Comparison of ENCODE assay signal across 8 cellular contexts in genomic region chr11:73242291-73243092, GRCh38. TPM values are rescaled to one million over a fixed set of nuclear protein-coding genes. Genes with fewer than 3 reads are reported as not detected.
DNase-seq lines count a peak whose midpoint lies in the region; ATAC-seq and TF ChIP-seq lines count a peak whose summit lies in the region.

No MANE protein-coding gene starts in this region.

- H3K36me3 ChIP-seq in KMS-11 (ENCODE audit: insufficient read depth) (no peaks in the 10 kb centered on the region; the same call in 1 of the 2 replicates), RWPE2 (ENCODE audit: low read depth) (no peaks in the 10 kb centered on the region)

- H3K27me3 ChIP-seq in KMS-11 (ENCODE audit: insufficient read depth, low read depth) (no peaks in the 10 kb centered on the region), RWPE2 (ENCODE audit: insufficient read depth, poor library complexity, severe bottlenecking) (no peaks in the 10 kb centered on the region)

- H2AFZ ChIP-seq in KMS-11 (ENCODE audit: low read depth): peak overlapping the region; percentile 50

- no peaks in the 10 kb centered on the region for H4K20me1 ChIP-seq in KMS-11 (ENCODE audit: insufficient read depth)

- H3K4me3 ChIP-seq in KMS-11 (IDR thresholded peaks at IDR 0.05; ENCODE audit: insufficient read depth, low read depth, low read length) (no peak overlapping the region), RWPE2 (ENCODE audit: severe bottlenecking) (no peak overlapping the region)

- peak; percentile 82 for TF ChIP-seq CTCF in KMS-11 (conservative IDR thresholded peaks at IDR 0.05; ENCODE audit: low read depth, low read length)
- TF ChIP-seq CTCF in RWPE2 (IDR thresholded peaks at IDR 0.05; ENCODE audit: poor library complexity, severe bottlenecking): peak; percentile 90
- TF ChIP-seq CTCF in omental fat pad (IDR thresholded peaks at IDR 0.05): peak in 1 of 3 donors; percentile 45

- peak; percentile 90 for DNase-seq in AG08395 (ENCODE audit: low spot score)
- DNase-seq in RWPE2 (ENCODE audit: low spot score): peak; percentile 64
- DNase-seq in activated gamma-delta T cell treated with anti-CD3 and anti-CD28 coated beads, Interleukin-2, amount 50 U/mL, for 16 hours (ENCODE audit: low read depth): peak; percentile 58
- DNase-seq in globus pallidus (ENCODE audit: low spot score): peak; percentile 59
- peak; percentile 72 for DNase-seq in omental fat pad (ENCODE audit: low spot score)
- peak; percentile 73 for DNase-seq in superior temporal gyrus (ENCODE audit: extremely low spot score)

- no peak overlapping the region; the same call in 1 of the 2 replicates for H3K4me2 ChIP-seq in KMS-11

- H3K9me3 ChIP-seq in RWPE2 (ENCODE audit: severe bottlenecking): no peaks in the 10 kb centered on the region

- ATAC-seq in GM18867 (IDR thresholded peaks at IDR 0.05; ENCODE audit: unreplicated experiment) (peak; percentile 75), RWPE2 (ENCODE audit: low read depth) (peak; percentile 82), omental fat pad (ENCODE audit: low FRiP score) (peak; percentile 78)

- H3K9ac ChIP-seq in KMS-11: peak overlapping the region; percentile 19; the same call in 1 of the 2 replicates

- H3K79me2 ChIP-seq in KMS-11 (ENCODE audit: insufficient read depth, low read depth): no peaks in the 10 kb centered on the region

- H3K27ac ChIP-seq in KMS-11 (no peak overlapping the region), RWPE2 (ENCODE audit: poor library complexity, severe bottlenecking) (no peak overlapping the region)

- H3K4me1 ChIP-seq in KMS-11 (ENCODE audit: low read depth, poor library complexity, severe bottlenecking): peaks cover 28% of the 10 kb centered on the region
- H3K4me1 ChIP-seq in RWPE2 (ENCODE audit: insufficient read depth, poor library complexity, severe bottlenecking): peaks cover 19% of the 10 kb centered on the region

RNA-seq across cellular contexts. Expression of gene P2RY2, which starts 24.4 kb away (rescaled TPM):
- total RNA-seq in omental fat pad: 1 to 10 TPM in 1 of 4 donors, under 1 TPM in 3; 0.47 to 1.1 (median 0.64) TPM

RNA-seq across cellular contexts. Expression of gene P2RY6, which starts 29.6 kb away (rescaled TPM):
- total RNA-seq in omental fat pad: 1 to 10 TPM; 1.0 to 4.2 (median 2.4) TPM
